In the genomic region with DNA sequence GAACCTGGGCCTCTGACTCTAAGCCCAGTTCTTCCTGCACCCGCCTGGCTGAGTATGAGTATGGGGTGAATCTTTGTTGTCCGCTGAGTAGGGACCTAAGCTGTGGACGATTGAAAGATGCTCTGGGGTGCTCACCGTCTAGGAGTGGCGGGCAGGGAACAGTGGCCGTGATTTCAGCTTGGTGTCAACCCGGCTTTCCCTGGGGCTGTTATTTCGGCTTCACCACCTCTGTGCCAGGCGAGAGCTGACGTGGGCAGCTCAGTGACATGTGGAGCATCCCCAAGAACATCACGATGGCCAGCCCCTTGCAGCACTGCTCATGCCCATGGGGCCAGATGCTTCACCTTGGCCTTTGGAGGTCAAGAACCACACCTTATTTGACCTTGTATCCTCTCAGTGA, we compare ENCODE assay signal across 32 cellular contexts.
"Had no signal": no experiment of that assay in that cellular context is flagged by ENCODE, and none has a peak within 500 bp of the region (broad histone marks: within the 10 kb centered on the region; RNA-seq: fewer than 3 reads in every experiment).

No MANE protein-coding gene starts in this region.

- ATAC-seq: activated CD4-positive, CD25-positive, alpha-beta regulatory T cell treated with anti-CD3 and anti-CD28 coated beads, Interleukin-2, amount 50 U/mL, for 24 hours; activated naive CD4-positive, alpha-beta T cell treated with anti-CD3 and anti-CD28 coated beads, Interleukin-2, amount 50 U/mL, for 72 hours; activated T-cell treated with anti-CD3 and anti-CD28 coated beads, Interleukin-2, amount 50 U/mL, for 4 hours; activated T-helper 17 cell treated with anti-CD3 and anti-CD28 coated beads, Interleukin-2, amount 50 U/mL, for 72 hours; effector memory CD8-positive, alpha-beta T cell; naive thymus-derived CD4-positive, alpha-beta T cell; stimulated activated naive CD8-positive, alpha-beta T cell treated with anti-CD3 and anti-CD28 coated beads, Interleukin-15, Interleukin-2, amounts not matched to agents 100 U/mL and 50 U/mL, for 24 hours had no signal

- H3K27ac Mint-ChIP-seq: activated CD4-positive, alpha-beta memory T cell treated with anti-CD3 and anti-CD28 coated beads for 36 hours; activated T-helper 17 cell treated with anti-CD3 and anti-CD28 coated beads, Interleukin-2, amount 50 U/mL, for 72 hours; effector memory CD8-positive, alpha-beta T cell; immature natural killer cell; T-helper 2 cell treated with Interferon-gamma antibody and Interleukin-4, amounts not matched to agents 5 μg/mL and 100 μg/mL, for 36 hours had no signal

- H3K27ac ChIP-seq: coronary artery, right atrium auricular region, skin epidermis, upper lobe of left lung had no signal

- H3K9me3 ChIP-seq: heart left ventricle, right atrium auricular region, thoracic aorta, upper lobe of left lung, vagina had no signal

- H3K27me3 ChIP-seq: right atrium auricular region, upper lobe of left lung, vagina had no signal

- H3K4me3 ChIP-seq: coronary artery, dorsolateral prefrontal cortex, heart left ventricle, right atrium auricular region, skin epidermis, upper lobe of left lung, vagina had no signal

- H3K36me3 ChIP-seq: heart left ventricle, right atrium auricular region, thoracic aorta, upper lobe of left lung, vagina had no signal

- H3K9me3 Mint-ChIP-seq: activated CD4-positive, alpha-beta T cell treated with anti-CD3 and anti-CD28 coated beads, Interleukin-2, amount 10 ng/mL, durations not matched to agents 24 days and 14 days; activated naive CD4-positive, alpha-beta T cell treated with anti-CD3 and anti-CD28 coated beads, Interleukin-2, amount 50 U/mL, for 72 hours; activated T-cell treated with anti-CD3 and anti-CD28 coated beads, Interleukin-2, amount 50 U/mL, for 4 hours; activated T-helper 17 cell treated with anti-CD3 and anti-CD28 coated beads, Interleukin-2, amount 50 U/mL, for 72 hours; effector memory CD8-positive, alpha-beta T cell; immature natural killer cell; neural crest cell had no signal

- H3K36me3 Mint-ChIP-seq: activated CD4-positive, alpha-beta memory T cell treated with anti-CD3 and anti-CD28 coated beads for 36 hours; activated naive CD4-positive, alpha-beta T cell treated with anti-CD3 and anti-CD28 coated beads, Interleukin-2, amount 50 U/mL, for 72 hours had no signal

- DNase-seq: activated CD4-positive, alpha-beta memory T cell treated with anti-CD3 and anti-CD28 coated beads for 36 hours; activated CD4-positive, alpha-beta T cell treated with anti-CD3 and anti-CD28 coated beads, Interleukin-2, amount 10 ng/mL, durations not matched to agents 24 days and 14 days; activated gamma-delta T cell treated with Interleukin-2 at 50 U/mL for 16 hours; activated T-cell treated with anti-CD3 and anti-CD28 coated beads, Interleukin-2, amount 50 U/mL, for 4 hours; anterior cingulate cortex; dorsolateral prefrontal cortex; effector memory CD8-positive, alpha-beta T cell; erythroblast; foreskin fibroblast; heart left ventricle; hypothalamus; immature natural killer cell; kidney; left colon; mammary epithelial cell; midbrain; naive thymus-derived CD4-positive, alpha-beta T cell; stimulated activated CD4-positive, alpha-beta T cell treated with anti-CD3 and anti-CD28 coated beads, Interleukin-12 subunit alpha, Interleukin-12 subunit beta, amount 100 ng/mL, for 4 hours; stimulated activated CD4-positive, alpha-beta T cell treated with anti-CD3 and anti-CD28 coated beads, Interleukin-4, amount 100 ng/mL, for 1 hour; stimulated activated naive CD8-positive, alpha-beta T cell treated with anti-CD3 and anti-CD28 coated beads, Interleukin-15, Interleukin-2, amounts not matched to agents 100 U/mL and 50 U/mL, for 24 hours; T-helper 1 cell had no signal

- H3K4me3 Mint-ChIP-seq: activated CD4-positive, alpha-beta memory T cell treated with anti-CD3 and anti-CD28 coated beads for 36 hours; activated CD4-positive, alpha-beta T cell treated with anti-CD3 and anti-CD28 coated beads, Interleukin-2, amount 10 ng/mL, durations not matched to agents 24 days and 14 days; activated T-cell treated with anti-CD3 and anti-CD28 coated beads, Interleukin-2, amount 50 U/mL, for 4 hours; activated T-helper 17 cell treated with anti-CD3 and anti-CD28 coated beads, Interleukin-2, amount 50 U/mL, for 72 hours; effector memory CD8-positive, alpha-beta T cell; immature natural killer cell; neural crest cell; T-helper 2 cell treated with Interferon-gamma antibody and Interleukin-4, amounts not matched to agents 5 μg/mL and 100 μg/mL, for 36 hours had no signal
